In genomic region chr19:44735011-44735410, GRCh38 we compare ENCODE assay signal across 1 cellular context.
A peak's percentile ranks its signal among the peaks of the same experiment; 100 is the strongest.
TF ChIP-seq lines count a peak whose summit lies in the region.

No MANE protein-coding gene starts in this region.

TF ChIP-seq in endothelial cell of umbilical vein, 7 proteins besides CTCF, POLR2A, EP300 and RAD21:
- TF ChIP-seq GATA2 (IDR thresholded peaks at IDR 0.05; ENCODE audit: insufficient read depth, insufficient read length, low read depth, low read length) (peak; percentile 41), MYC (IDR thresholded peaks at IDR 0.05; ENCODE audit: low read depth, low read length) (no peak)
